1 cellular context compared by ENCODE assay signal in genomic region chr22:46735747-46736608, GRCh38.
TF ChIP-seq lines count a peak whose summit lies in the region.

No MANE protein-coding gene starts in this region.

TF ChIP-seq in HEK293, 187 proteins besides CTCF, POLR2A, EP300 and RAD21 (continued from another document):
- TF ChIP-seq BCL6B (tag by site-specific recombination; IDR thresholded peaks at IDR 0.05) (no peak), GLIS2 (tag by site-specific recombination; IDR thresholded peaks at IDR 0.05) (peak; percentile 38), SP3 (tag by site-specific recombination; IDR thresholded peaks at IDR 0.05) (no peak), ZXDB (tag by site-specific recombination; IDR thresholded peaks at IDR 0.05) (peak; percentile 74), ZBTB48 (tag by site-specific recombination; IDR thresholded peaks at IDR 0.05) (peak; percentile 91), ZNF501 (tag by site-specific recombination; IDR thresholded peaks at IDR 0.05) (no peak), ZNF239 (tag by site-specific recombination; IDR thresholded peaks at IDR 0.05) (no peak), SCRT1 (tag by site-specific recombination; IDR thresholded peaks at IDR 0.05; ENCODE audit: borderline replicate concordance) (0 out of 2 replicates have a peak, but pooled peaks have one; percentile 13), ZFHX2 (tag by site-specific recombination; conservative IDR thresholded peaks at IDR 0.05) (0 out of 2 replicates have a peak, but pooled peaks have one; percentile 12), SCRT2 (tag by site-specific recombination; IDR thresholded peaks at IDR 0.05) (peak; percentile 60; the same call in 1 of the 2 replicates), ZNF416 (tag by site-specific recombination; IDR thresholded peaks at IDR 0.05) (no peak), SP2 (tag by site-specific recombination; IDR thresholded peaks at IDR 0.05) (no peak), MYNN (tag by site-specific recombination; IDR thresholded peaks at IDR 0.05; ENCODE audit: borderline replicate concordance) (no peak), ZNF639 (tag by site-specific recombination; IDR thresholded peaks at IDR 0.05) (no peak)
- TF ChIP-seq, protein P1, sequence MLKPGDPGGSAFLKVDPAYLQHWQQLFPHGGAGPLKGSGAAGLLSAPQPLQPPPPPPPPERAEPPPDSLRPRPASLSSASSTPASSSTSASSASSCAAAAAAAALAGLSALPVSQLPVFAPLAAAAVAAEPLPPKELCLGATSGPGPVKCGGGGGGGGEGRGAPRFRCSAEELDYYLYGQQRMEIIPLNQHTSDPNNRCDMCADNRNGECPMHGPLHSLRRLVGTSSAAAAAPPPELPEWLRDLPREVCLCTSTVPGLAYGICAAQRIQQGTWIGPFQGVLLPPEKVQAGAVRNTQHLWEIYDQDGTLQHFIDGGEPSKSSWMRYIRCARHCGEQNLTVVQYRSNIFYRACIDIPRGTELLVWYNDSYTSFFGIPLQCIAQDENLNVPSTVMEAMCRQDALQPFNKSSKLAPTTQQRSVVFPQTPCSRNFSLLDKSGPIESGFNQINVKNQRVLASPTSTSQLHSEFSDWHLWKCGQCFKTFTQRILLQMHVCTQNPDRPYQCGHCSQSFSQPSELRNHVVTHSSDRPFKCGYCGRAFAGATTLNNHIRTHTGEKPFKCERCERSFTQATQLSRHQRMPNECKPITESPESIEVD (tag by site-specific recombination; IDR thresholded peaks at IDR 0.05): no peak
